16 cellular contexts compared by ENCODE assay signal in the genomic region with DNA sequence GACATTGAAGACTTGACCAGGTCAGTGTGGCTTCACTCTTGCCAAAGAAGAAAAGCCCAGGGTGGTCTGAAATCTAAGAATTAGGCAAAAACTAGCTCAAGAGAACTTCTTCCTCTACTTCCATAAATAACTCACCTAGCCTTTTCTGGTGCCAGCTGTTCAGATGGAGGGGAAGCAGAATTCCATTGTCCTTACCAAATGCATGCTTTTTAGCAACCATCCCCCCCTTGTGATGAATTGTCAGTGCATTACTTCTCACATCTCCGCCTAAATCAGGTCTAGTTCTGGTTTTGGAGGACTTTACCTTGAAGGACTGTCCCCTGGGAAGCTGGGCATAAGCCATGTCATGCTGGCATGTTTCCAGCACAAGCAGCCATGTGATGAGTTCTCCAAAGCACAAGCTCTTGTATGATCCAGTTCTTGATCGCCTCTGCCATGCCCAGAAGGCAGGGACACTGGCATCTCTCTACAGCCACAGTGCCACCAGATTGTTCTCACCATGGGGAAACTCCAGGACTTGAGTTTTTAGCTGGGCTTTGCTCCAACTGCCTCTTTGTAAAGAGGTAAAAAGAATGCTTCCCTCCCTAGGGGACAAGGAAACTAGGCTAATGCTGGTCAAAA. TPM values are rescaled to one million over a fixed set of nuclear protein-coding genes. Genes with fewer than 3 reads are reported as not detected.
A peak's percentile ranks its signal among the peaks of the same experiment; 100 is the strongest.
DNase-seq lines count a peak whose midpoint lies in the region; ATAC-seq and TF ChIP-seq lines count a peak whose summit lies in the region.
"Had no signal": no experiment of that assay in that cellular context is flagged by ENCODE, and none has a peak within 500 bp of the region (broad histone marks: within the 10 kb centered on the region; RNA-seq: fewer than 3 reads in every experiment).

No MANE protein-coding gene starts in this region.

- no peak for TF ChIP-seq CTCF in fibroblast of the aortic adventitia (IDR thresholded peaks at IDR 0.05; ENCODE audit: insufficient read depth, low read length)

- no peak for ATAC-seq in HG03135 (IDR thresholded peaks at IDR 0.05; ENCODE audit: unreplicated experiment)

- DNase-seq in DMS 273 (lab: John Stamatoyannopoulos, UW; ENCODE audit: unreplicated experiment) (peak; percentile 59), DMS 273 treated with DMSO at 0.1 percent for 48 hours (lab: John Stamatoyannopoulos, UW) (no peak), NCI-H446 (lab: John Stamatoyannopoulos, UW) (peak; percentile 24 to 78), fibroblast of the aortic adventitia (ENCODE audit: low read depth) (peak; percentile 36), pons (ENCODE audit: low spot score) (peak; percentile 75), NCI-H748 (lab: John Stamatoyannopoulos, UW; ENCODE audit: unreplicated experiment) (no peak)
- no peak for DNase-seq in stimulated activated CD4-positive, alpha-beta T cell treated with anti-CD3 and anti-CD28 coated beads, Interleukin-4, amount 100 ng/mL, for 1 hour
- DNase-seq: activated CD4-positive, alpha-beta T cell treated with anti-CD3 and anti-CD28 coated beads for 4 hours; activated naive CD4-positive, alpha-beta T cell treated with anti-CD3 and anti-CD28 coated beads for 36 hours; brain microvascular endothelial cell; effector memory CD4-positive, alpha-beta T cell; kidney glomerular epithelial cell; NCI-H1092; NCI-H510A; stimulated activated CD4-positive, alpha-beta T cell treated with anti-CD3 and anti-CD28 coated beads, Interleukin-12 subunit alpha, Interleukin-12 subunit beta, amount 100 ng/mL, for 4 hours had no signal

- H3K4me3 ChIP-seq in fibroblast of the aortic adventitia (ENCODE audit: low read depth, low read length): no peak overlapping the region

RNA-seq across cellular contexts. Expression of gene SCHIP1, which starts 52.6 kb away (rescaled TPM):
- 2.3 and 5.6 TPM in 2 replicates for total RNA-seq in fibroblast of the aortic adventitia (ENCODE audit: low replicate concordance)
- total RNA-seq: activated naive CD4-positive, alpha-beta T cell treated with anti-CD3 and anti-CD28 coated beads for 36 hours had no signal

Comparison
In these comparisons a context has a peak if more than half of its experiments do, and no peak if none do; other contexts are left out.
1. DNase-seq: peak in DMS 273 (single experiment), NCI-H446 (2 of 2), fibroblast of the aortic adventitia (single experiment) and pons (single experiment); none in DMS 273 treated with DMSO at 0.1 percent for 48 hours (single experiment), stimulated activated CD4-positive, alpha-beta T cell treated with anti-CD3 and anti-CD28 coated beads, Interleukin-4, amount 100 ng/mL, for 1 hour (single experiment) and NCI-H748 (single experiment).